In genomic region chr14:57493467-57494181, GRCh38 we compare ENCODE assay signal across 11 cellular contexts. TPM values are rescaled to one million over a fixed set of nuclear protein-coding genes. Genes with fewer than 3 reads are reported as not detected.
DNase-seq lines count a peak whose midpoint lies in the region; ATAC-seq and TF ChIP-seq lines count a peak whose summit lies in the region.
"Had no signal": no experiment of that assay in that cellular context is flagged by ENCODE, and none has a peak within 500 bp of the region (broad histone marks: within the 10 kb centered on the region; RNA-seq: fewer than 3 reads in every experiment).

Gene CCDC198, minus strand, starts transcription at chr14:57493857. Its CDS starts 142 bp downstream, at chr14:57493715.

- ATAC-seq in GM21390 (IDR thresholded peaks at IDR 0.05; ENCODE audit: unreplicated experiment) (peak; percentile 78), HG03159 (IDR thresholded peaks at IDR 0.05; ENCODE audit: unreplicated experiment) (peak; percentile 74), psoas muscle (no peak)
- ATAC-seq: T-cell had no signal

- DNase-seq in EL (peak; percentile 9), fibroblast of mammary gland (ENCODE audit: low read depth) (peak; percentile 14), NCI-H524 (lab: John Stamatoyannopoulos, UW) (no peak), NCI-H2081 treated with DMSO at 0.1 percent for 48 hours (lab: John Stamatoyannopoulos, UW) (no peak), psoas muscle (no peak), suprapubic skin (ENCODE audit: low spot score in 2 of 2) (no peak)
- DNase-seq: activated naive CD4-positive, alpha-beta T cell treated with anti-CD3 and anti-CD28 coated beads, Interleukin-2, amount 50 U/mL, for 16 hours; NCI-H2171; T-cell had no signal

- intact Hi-C loops in psoas muscle (cut with DNase I) = loop anchor here in 1 of 2 donors (10.0 kb wide), 1 partner anchor 561 kb away; no protein-coding TSS in a partner anchor

- no peak within 1 kb of the TSS for H3K4me3 ChIP-seq in fibroblast of mammary gland (ENCODE audit: control insufficient read depth, low read depth, low read length)
- H3K4me3 ChIP-seq in psoas muscle = no peak within 1 kb of the TSS
- H3K4me3 ChIP-seq in suprapubic skin = no peak within 1 kb of the TSS

- TF ChIP-seq EP300 in suprapubic skin (IDR thresholded peaks at IDR 0.05) = no peak

- TF ChIP-seq POLR2A in suprapubic skin (IDR thresholded peaks at IDR 0.05) = no peak

- no peaks in the 10 kb centered on the region for H3K4me1 ChIP-seq in psoas muscle
- H3K4me1 ChIP-seq in suprapubic skin = no peaks in the 10 kb centered on the region

- H3K27ac ChIP-seq in psoas muscle = no peak within 1 kb of the TSS
- no peak within 1 kb of the TSS for H3K27ac ChIP-seq in suprapubic skin

- H3K27me3 ChIP-seq in psoas muscle (ENCODE audit: insufficient read depth in 3 of 3, low read length in 2 of 3) = no peaks in the 10 kb centered on the region
- no peaks in the 10 kb centered on the region for H3K27me3 ChIP-seq in suprapubic skin

- TF ChIP-seq CTCF in fibroblast of mammary gland (conservative IDR thresholded peaks at IDR 0.05; ENCODE audit: control insufficient read depth, insufficient read depth, low read depth, low read length) = no peak
- no peak for TF ChIP-seq CTCF in psoas muscle (IDR thresholded peaks at IDR 0.05)
- no peak for TF ChIP-seq CTCF in suprapubic skin (IDR thresholded peaks at IDR 0.05)

- H3K9me3 ChIP-seq in psoas muscle = no peaks in the 10 kb centered on the region
- no peaks in the 10 kb centered on the region for H3K9me3 ChIP-seq in suprapubic skin

- 47 to 50% (median 50%) methylated on average over 6 of the region's 6 CpGs for WGBS in psoas muscle, 3 donors
- 48% methylated on average over 6 of the region's 6 CpGs for WGBS in suprapubic skin

- H3K36me3 ChIP-seq in psoas muscle (ENCODE audit: insufficient read depth in 1 of 2, low read depth in 1 of 2) = no peaks in the 10 kb centered on the region
- H3K36me3 ChIP-seq in suprapubic skin = no peaks in the 10 kb centered on the region

RNA-seq across cellular contexts. Expression of gene CCDC198, which starts in this region (rescaled TPM):
- not detected for total RNA-seq in psoas muscle
- polyA plus RNA-seq in psoas muscle = not detected
- total RNA-seq in suprapubic skin = not detected
- total RNA-seq: T-cell had no signal

Comparison
In these comparisons a context has a peak if more than half of its experiments do, and no peak if none do; other contexts are left out.
1. DNase-seq: peak in EL (single experiment) and fibroblast of mammary gland (single experiment); none in NCI-H524 (0 of 2), NCI-H2081 treated with DMSO at 0.1 percent for 48 hours (single experiment), psoas muscle (0 of 2) and suprapubic skin (0 of 2).
2. ATAC-seq: peak in GM21390 (single experiment) and HG03159 (single experiment); none in psoas muscle (0 of 4).